Comparison of ENCODE assay signal across 18 cellular contexts in the genomic region with DNA sequence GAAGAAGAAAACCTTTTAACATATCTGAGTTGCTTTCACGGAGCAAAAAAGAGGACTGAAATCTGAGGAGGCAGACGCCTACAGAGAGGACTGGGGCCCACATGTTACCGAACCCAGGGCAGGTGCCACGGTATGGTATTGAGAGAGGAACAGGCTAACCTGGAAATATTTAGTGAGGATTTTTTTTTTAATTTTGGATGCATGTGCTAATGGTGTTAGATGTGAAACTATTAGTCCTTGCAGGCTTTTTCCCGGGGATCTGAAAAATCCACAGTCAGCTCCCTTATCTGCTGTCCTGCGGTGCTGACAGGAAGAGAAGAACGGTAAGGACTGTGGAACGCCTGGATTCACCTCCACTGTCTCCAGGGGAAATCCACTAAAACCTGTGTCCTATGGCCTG.
DNase-seq lines count a peak whose midpoint lies in the region; ATAC-seq, FAIRE-seq and TF ChIP-seq lines count a peak whose summit lies in the region.
"Had no signal": no experiment of that assay in that cellular context is flagged by ENCODE, and none has a peak within 500 bp of the region (broad histone marks: within the 10 kb centered on the region; RNA-seq: fewer than 3 reads in every experiment).

No MANE protein-coding gene starts in this region.

- no peaks in the 10 kb centered on the region for H3K27me3 Mint-ChIP-seq in osteocyte (ENCODE audit: unreplicated experiment)

- H3K27me3 ChIP-seq in HepG2 (ENCODE audit: control insufficient read depth in 1 of 2, insufficient read depth in 2 of 2, low read length in 2 of 2) (no peaks in the 10 kb centered on the region), right lobe of liver (peaks cover 0 to 5% of the 10 kb centered on the region in 2 donors), OCI-LY1 (ENCODE audit: insufficient read depth, low read length) (no peaks in the 10 kb centered on the region)
- H3K27me3 ChIP-seq: BLaER1 treated with 17β-estradiol and CSF1 and Interleukin-3, amounts not matched to agents 10 nM and 100 nM had no signal

- FAIRE-seq in HepG2 (lab: Jason Lieb, UNC) = no peak
- FAIRE-seq: GM12891 had no signal

- no peak overlapping the region for H3K27ac Mint-ChIP-seq in osteocyte (ENCODE audit: unreplicated experiment)
- H3K27ac Mint-ChIP-seq: B cell; CD8-positive, alpha-beta T cell had no signal

- H3K27ac ChIP-seq in HepG2 (ENCODE audit: extremely low read length, insufficient read depth, low read length) (no peak overlapping the region), right lobe of liver (no peak overlapping the region), OCI-LY1 (ENCODE audit: low read depth, low read length, poor library complexity, severe bottlenecking) (peak overlapping the region; percentile 1)
- H3K27ac ChIP-seq: BLaER1 treated with 17β-estradiol and CSF1 and Interleukin-3, amounts not matched to agents 10 nM and 100 nM had no signal

- no peak for TF ChIP-seq CTCF in HepG2 (CRISPR knock-in tag; IDR thresholded peaks at IDR 0.05)
- no peak for TF ChIP-seq CTCF in right lobe of liver (IDR thresholded peaks at IDR 0.05)
- no peak for TF ChIP-seq CTCF in OCI-LY1 (IDR thresholded peaks at IDR 0.05; ENCODE audit: low read length)
- no peak for TF ChIP-seq CTCF in osteocyte (IDR thresholded peaks at IDR 0.05)

- DNase-seq in HepG2 (ENCODE audit: low spot score) (no peak), right lobe of liver (no peak), osteocyte (ENCODE audit: extremely low spot score, unreplicated experiment) (peak; percentile 89), germinal center (ENCODE audit: low spot score) (no peak), posterior cingulate gyrus (no peak)
- no peak for DNase-seq in activated CD4-positive, alpha-beta T cell treated with anti-CD3 and anti-CD28 coated beads, Interleukin-2, amount 50 U/mL, for 4 hours
- DNase-seq: 8988T; Calu3; CD8-positive, alpha-beta T cell; DMS79 treated with DMSO at 0.1 percent for 48 hours; EL; GOT3; H7 had no signal

- H3K79me2 ChIP-seq in HepG2 (ENCODE audit: insufficient read depth, low read length) (no peaks in the 10 kb centered on the region), OCI-LY1 (ENCODE audit: insufficient read depth, low read length) (no peaks in the 10 kb centered on the region)

- intact Hi-C loops in HepG2 (cut with micrococcal nuclease; ENCODE audit: unreplicated experiment) (no loop called here), right lobe of liver (cut with DNase I) (no loop called here), posterior cingulate gyrus (cut with DNase I) (no loop called here)

- TF ChIP-seq POLR2A in HepG2 (IDR thresholded peaks at IDR 0.05; ENCODE audit: insufficient read depth in 1 of 2, low read depth in 2 of 2, low read length in 2 of 2) (no peak), right lobe of liver (IDR thresholded peaks at IDR 0.05) (no peak)

- TF ChIP-seq RAD21 in HepG2 (CRISPR knock-in tag; IDR thresholded peaks at IDR 0.05) = no peak

- BruUV-seq in HepG2 (replicated peaks; lab: Mats Ljungman, UMichigan) = no TSS peak

- H3F3A ChIP-seq in OCI-LY1 (ENCODE audit: insufficient read depth, low read length) = no peaks in the 10 kb centered on the region

- in situ Hi-C loops in HepG2 (cut with HindIII; ENCODE audit: extremely low pct_ligation_motif_present, low pct_unique_long_range_greater_than_20kb) = no loop called here

- H3K9me2 ChIP-seq in OCI-LY1 (ENCODE audit: low read depth, low read length) = no peaks in the 10 kb centered on the region

- H3K4me1 ChIP-seq in HepG2 (ENCODE audit: insufficient read depth, low read length) = no peaks in the 10 kb centered on the region
- H3K4me1 ChIP-seq in right lobe of liver = no peaks in the 10 kb centered on the region
- peaks cover 62% of the 10 kb centered on the region for H3K4me1 ChIP-seq in OCI-LY1 (ENCODE audit: insufficient read depth, low read length, severe bottlenecking)

- peaks cover 67% of the 10 kb centered on the region for H3K9me3 Mint-ChIP-seq in osteocyte (ENCODE audit: unreplicated experiment)
- H3K9me3 Mint-ChIP-seq: CD8-positive, alpha-beta T cell had no signal

- no peak overlapping the region for H3K4me3 ChIP-seq in HepG2 (replicated peaks in 1 of 3; ENCODE audit: insufficient read depth in 1 of 3, low read depth in 2 of 3, low read length in 3 of 3)
- no peak overlapping the region for H3K4me3 ChIP-seq in right lobe of liver
- no peak overlapping the region for H3K4me3 ChIP-seq in OCI-LY1 (ENCODE audit: low read depth, low read length, poor library complexity, severe bottlenecking)
- H3K4me3 ChIP-seq: BLaER1 treated with 17β-estradiol and CSF1 and Interleukin-3, amounts not matched to agents 10 nM and 100 nM had no signal

- H2AFZ ChIP-seq in HepG2 (ENCODE audit: low read length) (no peak overlapping the region), OCI-LY1 (ENCODE audit: low read length) (no peak overlapping the region)

- peaks cover 2% of the 10 kb centered on the region for H3K36me3 Mint-ChIP-seq in osteocyte (ENCODE audit: unreplicated experiment)
- H3K36me3 Mint-ChIP-seq: CD8-positive, alpha-beta T cell had no signal

- no peak for ATAC-seq in HepG2
- ATAC-seq in right lobe of liver = no peak
- ATAC-seq: CD8-positive, alpha-beta T cell; HCT116 had no signal

- WGBS in HepG2 (ENCODE audit: low lambda C conversion rate) = 11% methylated on average over 8 of the region's 8 CpGs
- WGBS in right lobe of liver (ENCODE audit: insufficient coverage, low coverage, low lambda C conversion rate, missing lambda C conversion rate) = 40% methylated on average over 8 of the region's 8 CpGs

- POLR2A ChIA-PET in HepG2 (lab: Yijun Ruan, JAX) = no interaction called here

- no peaks in the 10 kb centered on the region for H3K4me1 Mint-ChIP-seq in osteocyte (ENCODE audit: unreplicated experiment)

- H3K4me2 ChIP-seq in HepG2 (ENCODE audit: low read depth, low read length) = no peak overlapping the region
- no peak overlapping the region; the same call in 1 of the 2 replicates for H3K4me2 ChIP-seq in OCI-LY1 (ENCODE audit: low read length)

- H4K20me1 ChIP-seq in HepG2 (ENCODE audit: insufficient read depth, low read length) = no peaks in the 10 kb centered on the region
- H4K20me1 ChIP-seq in OCI-LY1 (ENCODE audit: insufficient read depth, low read length) = no peaks in the 10 kb centered on the region
- H4K20me1 ChIP-seq: BLaER1 treated with 17β-estradiol and CSF1 and Interleukin-3, amounts not matched to agents 10 nM and 100 nM had no signal

- H3K9ac ChIP-seq in HepG2 (ENCODE audit: insufficient read depth, low read depth, low read length) = no peak overlapping the region
- no peak overlapping the region for H3K9ac ChIP-seq in OCI-LY1 (ENCODE audit: low read length)
- H3K9ac ChIP-seq: BLaER1 treated with 17β-estradiol and CSF1 and Interleukin-3, amounts not matched to agents 10 nM and 100 nM had no signal

- H3K4me3 Mint-ChIP-seq in osteocyte (ENCODE audit: unreplicated experiment) = no peak overlapping the region
- H3K4me3 Mint-ChIP-seq: B cell; CD8-positive, alpha-beta T cell had no signal

- CTCF ChIA-PET in HepG2 (lab: Yijun Ruan, JAX; ENCODE audit: low intra/inter-chr PET ratio, low total read pairs) = no interaction called here

- H3K9me3 ChIP-seq in HepG2 (ENCODE audit: low read length) (no peaks in the 10 kb centered on the region), right lobe of liver (no peaks in the 10 kb centered on the region), OCI-LY1 (ENCODE audit: low read length) (no peaks in the 10 kb centered on the region)
- H3K9me3 ChIP-seq: BLaER1 treated with 17β-estradiol and CSF1 and Interleukin-3, amounts not matched to agents 10 nM and 100 nM had no signal

- H3K36me3 ChIP-seq in HepG2 (replicated peaks in 1 of 2; ENCODE audit: control insufficient read depth in 1 of 2, insufficient read depth in 2 of 2, low read length in 2 of 2) (no peaks in the 10 kb centered on the region), right lobe of liver (no peaks in the 10 kb centered on the region), OCI-LY1 (ENCODE audit: insufficient read depth, low read length) (peaks cover 23% of the 10 kb centered on the region; the same call in 1 of the 2 replicates)

- TF ChIP-seq EP300 in HepG2 (IDR thresholded peaks at IDR 0.05; ENCODE audit: low read depth in 2 of 2, low read length in 2 of 2) (no peak), HepG2 (CRISPR knock-in tag; IDR thresholded peaks at IDR 0.05; ENCODE audit: borderline replicate concordance) (no peak)

TF ChIP-seq in HepG2, 621 proteins besides CTCF, POLR2A, EP300 and RAD21:
- TF ChIP-seq SNAPC5 (CRISPR knock-in tag; IDR thresholded peaks at IDR 0.05; ENCODE audit: borderline replicate concordance) = no peak
- TF ChIP-seq, protein P1, sequence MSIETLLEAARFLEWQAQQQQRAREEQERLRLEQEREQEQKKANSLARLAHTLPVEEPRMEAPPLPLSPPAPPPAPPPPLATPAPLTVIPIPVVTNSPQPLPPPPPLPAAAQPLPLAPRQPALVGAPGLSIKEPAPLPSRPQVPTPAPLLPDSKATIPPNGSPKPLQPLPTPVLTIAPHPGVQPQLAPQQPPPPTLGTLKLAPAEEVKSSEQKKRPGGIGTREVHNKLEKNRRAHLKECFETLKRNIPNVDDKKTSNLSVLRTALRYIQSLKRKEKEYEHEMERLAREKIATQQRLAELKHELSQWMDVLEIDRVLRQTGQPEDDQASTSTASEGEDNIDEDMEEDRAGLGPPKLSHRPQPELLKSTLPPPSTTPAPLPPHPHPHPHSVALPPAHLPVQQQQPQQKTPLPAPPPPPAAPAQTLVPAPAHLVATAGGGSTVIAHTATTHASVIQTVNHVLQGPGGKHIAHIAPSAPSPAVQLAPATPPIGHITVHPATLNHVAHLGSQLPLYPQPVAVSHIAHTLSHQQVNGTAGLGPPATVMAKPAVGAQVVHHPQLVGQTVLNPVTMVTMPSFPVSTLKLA (IDR thresholded peaks at IDR 0.05) = peak; percentile 64; the same call in 1 of the 2 replicates
